In genomic region chr20:14829897-14830296, GRCh38 we compare ENCODE assay signal across 12 cellular contexts.
DNase-seq lines count a peak whose midpoint lies in the region; ATAC-seq and TF ChIP-seq lines count a peak whose summit lies in the region.
"Had no signal": no experiment of that assay in that cellular context is flagged by ENCODE, and none has a peak within 500 bp of the region (broad histone marks: within the 10 kb centered on the region; RNA-seq: fewer than 3 reads in every experiment).

No MANE protein-coding gene starts in this region.

- H3K27me3 ChIP-seq in upper lobe of right lung = no peaks in the 10 kb centered on the region

- no peak overlapping the region for H3K4me3 ChIP-seq in upper lobe of right lung

- H3K27ac ChIP-seq in upper lobe of right lung = no peak overlapping the region
- H3K27ac ChIP-seq: parathyroid adenoma had no signal

- no peaks in the 10 kb centered on the region for H3K9me3 ChIP-seq in upper lobe of right lung

- no peak for TF ChIP-seq CTCF in upper lobe of right lung (IDR thresholded peaks at IDR 0.05)

- H3K36me3 ChIP-seq in upper lobe of right lung = no peaks in the 10 kb centered on the region

- ATAC-seq in GM18498 (IDR thresholded peaks at IDR 0.05; ENCODE audit: unreplicated experiment) (peak; percentile 59), GM21381 (IDR thresholded peaks at IDR 0.05; ENCODE audit: unreplicated experiment) (peak; percentile 48), HG03097 (IDR thresholded peaks at IDR 0.05; ENCODE audit: low FRiP score, unreplicated experiment) (peak; percentile 56), upper lobe of right lung (no peak)
- ATAC-seq: Panc1 had no signal

- H3K4me1 ChIP-seq in upper lobe of right lung = no peaks in the 10 kb centered on the region

- DNase-seq in NCI-H2171 (lab: John Stamatoyannopoulos, UW) (peak; percentile 52), dermis blood vessel endothelial cell (no peak), upper lobe of right lung (no peak)
- DNase-seq in activated CD4-positive, CD25-positive, alpha-beta regulatory T cell treated with anti-CD3 and anti-CD28 coated beads, Interleukin-2, amount 50 U/mL, for 72 hours = no peak
- no peak for DNase-seq in stimulated activated CD4-positive, alpha-beta T cell treated with anti-CD3 and anti-CD28 coated beads, Interleukin-15, amount 100 ng/mL, for 24 hours
- DNase-seq: activated naive CD8-positive, alpha-beta T cell treated with anti-CD3 and anti-CD28 coated beads, Interleukin-2, amount 10 ng/mL, durations not matched to agents 7 days and 5 days; KG1 had no signal

- intact Hi-C loops in upper lobe of right lung (cut with DNase I) = no loop called here
